In the genomic region with DNA sequence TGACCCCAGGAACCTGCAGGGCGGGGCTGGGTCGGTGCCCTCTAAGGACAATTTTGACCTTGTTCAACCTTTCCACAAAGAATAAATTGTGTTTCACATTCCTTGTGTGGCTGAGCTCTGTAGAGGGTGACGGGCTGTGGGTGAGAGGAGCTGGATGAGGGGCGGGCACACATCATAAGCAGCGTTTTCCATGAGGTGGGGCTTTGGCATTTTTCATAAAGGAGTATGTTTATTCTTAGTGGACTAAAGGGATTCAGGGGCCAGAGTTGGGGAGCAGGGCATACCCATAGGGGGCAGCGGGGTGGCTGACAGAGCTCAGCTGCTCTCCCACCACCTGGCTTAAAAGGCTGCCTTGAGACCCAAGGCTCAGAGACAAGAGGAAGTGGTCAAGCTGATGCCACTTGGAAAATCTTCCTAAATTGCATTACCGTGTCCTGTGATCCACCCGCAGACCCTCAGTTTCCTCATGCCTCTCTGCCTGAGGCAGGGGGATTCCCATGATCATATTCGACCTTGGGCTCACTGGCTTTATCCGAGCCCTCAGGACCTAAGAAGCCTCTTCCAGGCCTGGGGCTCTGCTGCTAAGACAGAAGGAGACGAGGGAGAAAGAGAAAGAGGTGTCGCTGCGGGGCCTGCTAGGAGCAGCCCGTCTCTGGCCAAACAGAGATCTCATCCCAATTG, we compare ENCODE assay signal across 10 cellular contexts. TPM values are rescaled to one million over a fixed set of nuclear protein-coding genes. Genes with fewer than 3 reads are reported as not detected.
A peak's percentile ranks its signal among the peaks of the same experiment; 100 is the strongest.
DNase-seq lines count a peak whose midpoint lies in the region; ATAC-seq and TF ChIP-seq lines count a peak whose summit lies in the region.
"Had no signal": no experiment of that assay in that cellular context is flagged by ENCODE, and none has a peak within 500 bp of the region (broad histone marks: within the 10 kb centered on the region; RNA-seq: fewer than 3 reads in every experiment).

No MANE protein-coding gene starts in this region.

- H3K27me3 Mint-ChIP-seq in nephron (ENCODE audit: low read depth), result no peaks in the 10 kb centered on the region
- H3K27me3 Mint-ChIP-seq in Calu3 (ENCODE audit: unreplicated experiment), result no peaks in the 10 kb centered on the region

- no peaks in the 10 kb centered on the region for H3K79me2 ChIP-seq in Loucy (ENCODE audit: insufficient read depth, low read length)

- no peaks in the 10 kb centered on the region for H3K9me3 ChIP-seq in Loucy (ENCODE audit: insufficient read depth, low read depth, low read length)

- H3K4me2 ChIP-seq in Loucy (ENCODE audit: low read depth, low read length, poor library complexity, severe bottlenecking), result no peak overlapping the region

- no peaks in the 10 kb centered on the region for H4K20me1 ChIP-seq in Loucy (ENCODE audit: insufficient read depth, low read length, poor library complexity, severe bottlenecking)

- no peak overlapping the region for H2AFZ ChIP-seq in Loucy (ENCODE audit: low read length)

- H3K4me3 Mint-ChIP-seq in nephron (peak overlapping the region; percentile 36 to 63 (median 53)), Calu3 (ENCODE audit: low read depth, unreplicated experiment) (no peak overlapping the region)

- H3K36me3 Mint-ChIP-seq in nephron (ENCODE audit: low read depth), result peaks cover 40% of the 10 kb centered on the region
- no peaks in the 10 kb centered on the region for H3K36me3 Mint-ChIP-seq in Calu3 (ENCODE audit: insufficient read depth, unreplicated experiment)

- no peaks in the 10 kb centered on the region for H3K9me2 ChIP-seq in Loucy (replicated peaks; ENCODE audit: low read depth, low read length)

- DNase-seq in AG09309 (ENCODE audit: low read depth) (no peak), epidermal melanocyte (ENCODE audit: insufficient read length, low spot score) (peak; percentile 52), Calu3 (no peak), NCI-H2171 treated with DMSO at 0.1 percent for 48 hours (lab: John Stamatoyannopoulos, UW) (no peak), NCI-H1930 (lab: John Stamatoyannopoulos, UW) (no peak)
- DNase-seq: stimulated activated CD4-positive, alpha-beta T cell treated with anti-CD3 and anti-CD28 coated beads, Interleukin-4, amount 100 ng/mL, for 1 hour had no signal

- no peaks in the 10 kb centered on the region for H3F3A ChIP-seq in Loucy (ENCODE audit: low read depth)

- H3K9ac ChIP-seq in Loucy (ENCODE audit: low read depth, low read length, poor library complexity, severe bottlenecking), result no peak overlapping the region

- peaks cover 12% of the 10 kb centered on the region for H3K4me1 ChIP-seq in Loucy (ENCODE audit: insufficient read depth, low read length, poor library complexity, severe bottlenecking)

- H3K9me3 Mint-ChIP-seq in nephron (no peaks in the 10 kb centered on the region), Calu3 (ENCODE audit: low read depth, unreplicated experiment) (no peaks in the 10 kb centered on the region)

- H3K4me1 Mint-ChIP-seq in nephron, result peaks cover 57% of the 10 kb centered on the region
- no peaks in the 10 kb centered on the region for H3K4me1 Mint-ChIP-seq in Calu3 (ENCODE audit: low read depth, unreplicated experiment)

- no peak for ATAC-seq in HG02938 (IDR thresholded peaks at IDR 0.05; ENCODE audit: unreplicated experiment)
- ATAC-seq: HCT116 had no signal

- no TSS peak for BruUV-seq in Calu3 (replicated peaks; lab: Mats Ljungman, UMichigan)

- intact Hi-C loops in Calu3 (cut with micrococcal nuclease; ENCODE audit: unreplicated experiment), result no loop called here

- H3K36me3 ChIP-seq in Loucy (ENCODE audit: insufficient read depth, low read length), result no peaks in the 10 kb centered on the region

- H3K4me3 ChIP-seq in AG09309 (ENCODE audit: control insufficient read depth, low read depth, low read length) (no peak overlapping the region), Loucy (ENCODE audit: low read length, poor library complexity, severe bottlenecking) (no peak overlapping the region)

- TF ChIP-seq CTCF in AG09309 (IDR thresholded peaks at IDR 0.05; ENCODE audit: control insufficient read depth, insufficient read depth, low read depth, low read length, missing control alignments), result peak; percentile 3
- TF ChIP-seq CTCF in Loucy (conservative IDR thresholded peaks at IDR 0.05; ENCODE audit: low read length), result peak; percentile 43; the same call in 1 of the 2 replicates
- TF ChIP-seq CTCF in nephron (IDR thresholded peaks at IDR 0.05; ENCODE audit: unreplicated experiment in 3 of 3), result no peak
- no peak for TF ChIP-seq CTCF in Calu3 (IDR thresholded peaks at IDR 0.05; ENCODE audit: unreplicated experiment)

- peaks cover 4% of the 10 kb centered on the region for H3K27me3 ChIP-seq in Loucy (ENCODE audit: insufficient read depth, low read length, poor library complexity, severe bottlenecking)

- H3K27ac Mint-ChIP-seq in nephron, result peak overlapping the region; percentile 92 to 99 (median 96)
- H3K27ac Mint-ChIP-seq in Calu3 (ENCODE audit: unreplicated experiment), result no peak overlapping the region

- CTCF ChIA-PET in Calu3 (lab: Charles Lee), result interaction anchor here (1.6 kb wide), 1 partner anchor 14 kb away, joined by 4 read pairs; no protein-coding TSS in a partner anchor

RNA-seq across cellular contexts. Expression of a gene that starts 11.4 kb away (rescaled TPM):
- total RNA-seq in Calu3 (2022), result 7.8 and 10.5 TPM in 2 replicates

RNA-seq across cellular contexts. Expression of a gene that starts 18.1 kb away (rescaled TPM):
- 110 and 111 TPM in 2 replicates for total RNA-seq in Calu3 (2022)

RNA-seq across cellular contexts. Expression of a gene that starts 23.7 kb away (rescaled TPM):
- 112 and 121 TPM in 2 replicates for total RNA-seq in Calu3 (2022)

RNA-seq across cellular contexts. Expression of a gene that starts 32.6 kb away (rescaled TPM):
- total RNA-seq in Calu3 (2022), result 8.7 and 10.2 TPM in 2 replicates

RNA-seq across cellular contexts. Expression of a gene that starts 35.2 kb away (rescaled TPM):
- 0.85 and 1.0 TPM in 2 replicates for total RNA-seq in Calu3 (2022)

Comparison
In these comparisons a context has a peak if more than half of its experiments do, and no peak if none do; other contexts are left out.
1. CTCF ChIP-seq: peak in AG09309 (single experiment) and Loucy (single experiment); none in nephron (0 of 3) and Calu3 (single experiment).